18 cellular contexts compared by ENCODE assay signal in the genomic region with DNA sequence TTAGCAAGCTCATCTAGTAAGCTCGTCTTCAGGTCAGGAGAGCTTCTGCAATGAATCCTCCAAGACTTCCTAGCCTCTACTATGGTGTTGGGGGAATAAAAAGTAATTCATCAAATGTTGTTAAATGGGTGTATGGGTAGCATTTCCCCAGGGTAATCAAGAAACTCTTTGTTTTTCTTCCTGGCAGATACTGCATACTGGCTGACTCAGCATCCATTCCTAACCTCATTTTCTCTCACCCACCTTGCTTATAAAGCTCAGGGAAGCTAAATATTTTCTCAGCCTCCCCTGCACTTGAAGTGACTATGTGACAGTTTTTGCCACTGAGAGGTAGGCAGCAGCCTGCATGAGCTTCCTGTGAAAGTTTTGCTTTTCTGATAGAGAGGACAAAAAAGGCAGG.
"Had no signal": no experiment of that assay in that cellular context is flagged by ENCODE, and none has a peak within 500 bp of the region (broad histone marks: within the 10 kb centered on the region; RNA-seq: fewer than 3 reads in every experiment).

No MANE protein-coding gene starts in this region.

- H3K27ac ChIP-seq: coronary artery, esophagus muscularis mucosa, pancreas, thoracic aorta had no signal

- H3K9me3 ChIP-seq: esophagus muscularis mucosa, pancreas, thoracic aorta had no signal

- H3K36me3 Mint-ChIP-seq: brain; immature natural killer cell; natural killer cell; stimulated activated naive B cell treated with anti-CD40 and anti-IgM and Interleukin-4, amounts not matched to agents 10 μg/mL and 1 μg/mL and 100 μg/mL, for 72 hours had no signal

- H3K27ac Mint-ChIP-seq: activated naive CD4-positive, alpha-beta T cell treated with anti-CD3 and anti-CD28 coated beads for 36 hours; activated naive CD8-positive, alpha-beta T cell treated with anti-CD3 and anti-CD28 coated beads, Interleukin-2, amount 50 U/mL, for 24 hours; brain; immature natural killer cell; natural killer cell; stimulated activated naive B cell treated with anti-CD40 and anti-IgM and Interleukin-4, amounts not matched to agents 10 μg/mL and 1 μg/mL and 100 μg/mL, for 72 hours; T-helper 1 cell treated with Interleukin-12 subunit alpha and Interleukin-12 subunit beta and Interleukin-4 antibody, amounts not matched to agents 30 μg/mL and 1 μg/mL, for 36 hours had no signal

- H3K36me3 ChIP-seq: esophagus muscularis mucosa, pancreas, thoracic aorta had no signal

- H3K9me3 Mint-ChIP-seq: activated naive CD8-positive, alpha-beta T cell treated with anti-CD3 and anti-CD28 coated beads, Interleukin-2, amount 50 U/mL, for 24 hours; activated T-cell treated with anti-CD3 and anti-CD28 coated beads, Interleukin-2, amount 50 U/mL, for 4 hours; natural killer cell; stimulated activated naive B cell treated with anti-CD40 and anti-IgM and Interleukin-4, amounts not matched to agents 10 μg/mL and 1 μg/mL and 100 μg/mL, for 72 hours; T-helper 1 cell treated with Interleukin-12 subunit alpha and Interleukin-12 subunit beta and Interleukin-4 antibody, amounts not matched to agents 30 μg/mL and 1 μg/mL, for 36 hours had no signal

- H3K27me3 ChIP-seq: esophagus muscularis mucosa, pancreas had no signal

- H3K4me3 Mint-ChIP-seq: activated naive CD4-positive, alpha-beta T cell treated with anti-CD3 and anti-CD28 coated beads for 36 hours; activated naive CD8-positive, alpha-beta T cell treated with anti-CD3 and anti-CD28 coated beads, Interleukin-2, amount 50 U/mL, for 24 hours; activated T-cell treated with anti-CD3 and anti-CD28 coated beads, Interleukin-2, amount 50 U/mL, for 4 hours; brain; immature natural killer cell; natural killer cell; stimulated activated naive B cell treated with anti-CD40 and anti-IgM and Interleukin-4, amounts not matched to agents 10 μg/mL and 1 μg/mL and 100 μg/mL, for 72 hours; T-helper 1 cell treated with Interleukin-12 subunit alpha and Interleukin-12 subunit beta and Interleukin-4 antibody, amounts not matched to agents 30 μg/mL and 1 μg/mL, for 36 hours had no signal

- H3K4me1 Mint-ChIP-seq: activated naive CD8-positive, alpha-beta T cell treated with anti-CD3 and anti-CD28 coated beads, Interleukin-2, amount 50 U/mL, for 24 hours; brain; immature natural killer cell; natural killer cell; stimulated activated naive B cell treated with anti-CD40 and anti-IgM and Interleukin-4, amounts not matched to agents 10 μg/mL and 1 μg/mL and 100 μg/mL, for 72 hours had no signal

- ATAC-seq: activated naive CD8-positive, alpha-beta T cell treated with anti-CD3 and anti-CD28 coated beads, Interleukin-2, amount 50 U/mL, for 24 hours; activated T-cell treated with anti-CD3 and anti-CD28 coated beads, Interleukin-2, amount 50 U/mL, for 4 hours; natural killer cell; pancreas; stimulated activated naive B cell treated with anti-CD40 and anti-IgM and Interleukin-4, amounts not matched to agents 10 μg/mL and 1 μg/mL and 100 μg/mL, for 72 hours had no signal

- DNase-seq: activated CD4-positive, alpha-beta T cell treated with anti-CD3 and anti-CD28 coated beads, Interleukin-2, amount 50 U/mL, for 1 hour; activated CD4-positive, CD25-positive, alpha-beta regulatory T cell treated with anti-CD3 and anti-CD28 coated beads, Interleukin-2, amount 50 U/mL, for 72 hours; activated CD8-positive, alpha-beta memory T cell treated with anti-CD3 and anti-CD28 coated beads, Interleukin-2, amount 50 U/mL, for 4 hours; activated naive CD4-positive, alpha-beta T cell treated with anti-CD3 and anti-CD28 coated beads for 36 hours; activated naive CD8-positive, alpha-beta T cell treated with anti-CD3 and anti-CD28 coated beads, Interleukin-2, amount 50 U/mL, for 24 hours; activated T-cell treated with anti-CD3 and anti-CD28 coated beads, Interleukin-2, amount 50 U/mL, for 4 hours; anterior cingulate cortex; central memory CD4-positive, alpha-beta T cell; immature natural killer cell; mesendoderm; natural killer cell; pancreas; stimulated activated naive B cell treated with anti-CD40 and anti-IgM and Interleukin-4, amounts not matched to agents 10 μg/mL and 1 μg/mL and 100 μg/mL, for 72 hours had no signal

- H3K27me3 Mint-ChIP-seq: brain had no signal

- H3K4me3 ChIP-seq: coronary artery, esophagus muscularis mucosa, pancreas, thoracic aorta had no signal
